23 cellular contexts compared by ENCODE assay signal in the genomic region with DNA sequence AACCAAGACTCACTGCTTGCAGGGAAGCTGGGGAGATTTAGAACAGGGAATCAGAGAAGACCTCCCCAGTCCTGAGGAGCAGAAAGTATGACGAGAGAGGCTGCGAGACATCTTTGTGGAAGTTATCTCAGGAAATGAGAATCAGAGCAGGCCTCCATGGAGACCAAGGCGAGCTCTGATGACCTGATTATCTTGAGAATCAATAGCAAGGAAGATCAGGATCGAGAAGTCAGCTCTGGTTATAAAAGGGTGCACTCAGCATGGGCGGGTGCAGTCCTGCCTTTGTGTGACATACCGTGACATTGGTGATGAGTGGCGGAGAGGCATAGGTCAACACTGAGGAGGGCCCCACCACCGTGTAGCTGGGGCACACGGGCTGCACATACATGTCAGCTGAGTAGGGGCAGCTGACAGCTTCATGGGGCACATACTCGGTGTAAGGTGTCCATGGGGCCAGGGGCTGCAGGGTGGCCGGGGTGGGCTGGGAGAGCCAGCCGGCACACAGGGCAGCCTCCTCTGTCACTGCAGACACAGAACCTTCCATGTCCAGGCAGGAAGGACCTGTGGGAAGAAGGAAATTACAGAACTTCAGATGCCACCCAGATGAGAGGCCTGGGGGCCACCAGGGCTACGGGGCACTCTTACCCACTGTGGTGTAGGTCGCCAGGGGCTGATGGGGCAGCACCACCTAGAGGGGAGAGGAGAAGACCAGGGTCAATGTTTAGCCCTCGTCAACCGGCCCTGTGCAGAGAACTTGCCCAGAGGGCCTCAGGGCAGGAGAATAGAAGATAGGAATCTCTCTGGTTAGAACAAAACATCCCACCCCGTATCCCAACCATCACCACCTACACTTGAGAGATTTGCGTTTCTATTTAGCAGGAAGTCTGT. TPM values are rescaled to one million over a fixed set of nuclear protein-coding genes. Genes with fewer than 3 reads are reported as not detected.
DNase-seq lines count a peak whose midpoint lies in the region; ATAC-seq and TF ChIP-seq lines count a peak whose summit lies in the region.
"Had no signal": no experiment of that assay in that cellular context is flagged by ENCODE, and none has a peak within 500 bp of the region (broad histone marks: within the 10 kb centered on the region; RNA-seq: fewer than 3 reads in every experiment).

No MANE protein-coding gene starts in this region.

- no peaks in the 10 kb centered on the region for H3K79me2 ChIP-seq in Loucy (ENCODE audit: insufficient read depth, low read length)

- H3K9ac ChIP-seq in Loucy (ENCODE audit: low read depth, low read length, poor library complexity, severe bottlenecking) (no peak overlapping the region), endodermal cell (ENCODE audit: extremely low read depth, low read length, poor library complexity, severe bottlenecking) (no peak overlapping the region), mesenchymal stem cell (ENCODE audit: low read length) (no peak overlapping the region)

- H4K91ac ChIP-seq in mesenchymal stem cell (ENCODE audit: low read length): no peak overlapping the region

- WGBS in endodermal cell (ENCODE audit: insufficient coverage in 1 of 2, insufficient read length in 1 of 2), 2 experiments: 92 to 98% methylated on average over 8 to 18 of the region's 18 CpGs
- WGBS in mesenchymal stem cell: 89% methylated on average over 16 of the region's 18 CpGs
- WGBS in esophagus squamous epithelium, 2 donors: 85 to 88% methylated on average over 12 to 17 of the region's 18 CpGs

- H3K4me1 ChIP-seq in Loucy (ENCODE audit: insufficient read depth, low read length, poor library complexity, severe bottlenecking) (peaks cover 14% of the 10 kb centered on the region), endodermal cell (ENCODE audit: control insufficient read depth, insufficient read depth, low read length) (peaks cover 8% of the 10 kb centered on the region), mesenchymal stem cell (ENCODE audit: control insufficient read depth, insufficient read depth, low read depth, low read length) (no peaks in the 10 kb centered on the region), esophagus squamous epithelium (peaks cover 0 to 38% (median 10%) of the 10 kb centered on the region in 3 donors)
- H3K4me1 ChIP-seq: heart left ventricle had no signal

- no peak overlapping the region for H2AK5ac ChIP-seq in mesenchymal stem cell (ENCODE audit: low read length, severe bottlenecking)

- H3K4me3 ChIP-seq in Loucy (ENCODE audit: low read length, poor library complexity, severe bottlenecking): no peak overlapping the region
- no peak overlapping the region for H3K4me3 ChIP-seq in endodermal cell (ENCODE audit: low read length)
- no peak overlapping the region for H3K4me3 ChIP-seq in mesenchymal stem cell (ENCODE audit: insufficient read depth in 1 of 2, low read depth in 1 of 2, low read length in 2 of 2)
- H3K4me3 ChIP-seq in esophagus squamous epithelium: no peak overlapping the region
- H3K4me3 ChIP-seq: cardiac muscle cell, heart left ventricle had no signal

- H3K79me1 ChIP-seq in mesenchymal stem cell (replicated peaks; ENCODE audit: low read length, poor library complexity, severe bottlenecking): no peaks in the 10 kb centered on the region

- TF ChIP-seq CTCF in Loucy (conservative IDR thresholded peaks at IDR 0.05; ENCODE audit: low read length): peak; percentile 23; the same call in 1 of the 2 replicates
- peak; percentile 62 for TF ChIP-seq CTCF in endodermal cell (conservative IDR thresholded peaks at IDR 0.05)
- TF ChIP-seq CTCF in esophagus squamous epithelium (IDR thresholded peaks at IDR 0.05): no peak

- H3K27me3 ChIP-seq in Loucy (ENCODE audit: insufficient read depth, low read length, poor library complexity, severe bottlenecking) (no peaks in the 10 kb centered on the region), endodermal cell (ENCODE audit: control insufficient read depth, insufficient read depth, low read length, poor library complexity, severe bottlenecking) (peaks cover 15% of the 10 kb centered on the region), mesenchymal stem cell (ENCODE audit: control insufficient read depth in 1 of 2, insufficient read depth in 1 of 2, low read length in 2 of 2) (peaks cover 0 to 12% of the 10 kb centered on the region in 2 experiments), esophagus squamous epithelium (no peaks in the 10 kb centered on the region)
- H3K27me3 ChIP-seq: cardiac muscle cell, heart left ventricle had no signal

- H3K9me3 Mint-ChIP-seq in activated naive CD8-positive, alpha-beta T cell treated with anti-CD3 and anti-CD28 coated beads, Interleukin-2, amount 50 U/mL, for 24 hours: no peaks in the 10 kb centered on the region
- no peaks in the 10 kb centered on the region for H3K9me3 Mint-ChIP-seq in activated naive CD8-positive, alpha-beta T cell treated with anti-CD3 and anti-CD28 coated beads for 36 hours
- H3K9me3 Mint-ChIP-seq in endodermal cell: no peaks in the 10 kb centered on the region
- H3K9me3 Mint-ChIP-seq: activated CD4-positive, alpha-beta memory T cell treated with anti-CD3 and anti-CD28 coated beads for 36 hours; dendritic cell treated with granulocyte-macrophage colony-stimulating factor and Interleukin-4, amounts not matched to agents 40 ng/mL and 50 ng/mL, for 4 days had no signal

- no peak overlapping the region for H3K14ac ChIP-seq in mesenchymal stem cell (ENCODE audit: low read length in 2 of 2)

- H3K27me3 Mint-ChIP-seq in activated naive CD8-positive, alpha-beta T cell treated with anti-CD3 and anti-CD28 coated beads, Interleukin-2, amount 50 U/mL, for 24 hours: no peaks in the 10 kb centered on the region
- H3K27me3 Mint-ChIP-seq in activated naive CD8-positive, alpha-beta T cell treated with anti-CD3 and anti-CD28 coated beads for 36 hours: no peaks in the 10 kb centered on the region
- peaks cover 20% of the 10 kb centered on the region for H3K27me3 Mint-ChIP-seq in endodermal cell (ENCODE audit: insufficient read depth)
- H3K27me3 Mint-ChIP-seq: activated CD4-positive, alpha-beta memory T cell treated with anti-CD3 and anti-CD28 coated beads for 36 hours; dendritic cell treated with granulocyte-macrophage colony-stimulating factor and Interleukin-4, amounts not matched to agents 40 ng/mL and 50 ng/mL, for 4 days had no signal

- H3K9me2 ChIP-seq in Loucy (replicated peaks; ENCODE audit: low read depth, low read length): no peaks in the 10 kb centered on the region

- no peak for TF ChIP-seq POLR2A in esophagus squamous epithelium (IDR thresholded peaks at IDR 0.05)

- H2BK120ac ChIP-seq in mesenchymal stem cell (ENCODE audit: low read depth, low read length): no peak overlapping the region

- H2BK5ac ChIP-seq in mesenchymal stem cell (ENCODE audit: low read depth, low read length, poor library complexity, severe bottlenecking): no peak overlapping the region

- H3K4ac ChIP-seq in mesenchymal stem cell (ENCODE audit: low read depth in 1 of 2, low read length in 2 of 2): no peak overlapping the region

- H4K8ac ChIP-seq in mesenchymal stem cell (ENCODE audit: low read length): no peak overlapping the region

- H3K4me1 Mint-ChIP-seq in activated naive CD8-positive, alpha-beta T cell treated with anti-CD3 and anti-CD28 coated beads, Interleukin-2, amount 50 U/mL, for 24 hours: peaks cover 21% of the 10 kb centered on the region
- peaks cover 6% of the 10 kb centered on the region for H3K4me1 Mint-ChIP-seq in activated naive CD8-positive, alpha-beta T cell treated with anti-CD3 and anti-CD28 coated beads for 36 hours
- H3K4me1 Mint-ChIP-seq in endodermal cell: peaks cover 26% of the 10 kb centered on the region
- H3K4me1 Mint-ChIP-seq: CD14-positive monocyte had no signal

- peak overlapping the region; percentile 39 for H3K27ac Mint-ChIP-seq in activated naive CD8-positive, alpha-beta T cell treated with anti-CD3 and anti-CD28 coated beads, Interleukin-2, amount 50 U/mL, for 24 hours
- no peak overlapping the region for H3K27ac Mint-ChIP-seq in activated naive CD8-positive, alpha-beta T cell treated with anti-CD3 and anti-CD28 coated beads for 36 hours
- no peak overlapping the region for H3K27ac Mint-ChIP-seq in endodermal cell
- H3K27ac Mint-ChIP-seq: activated CD4-positive, alpha-beta memory T cell treated with anti-CD3 and anti-CD28 coated beads for 36 hours; CD14-positive monocyte; dendritic cell treated with granulocyte-macrophage colony-stimulating factor and Interleukin-4, amounts not matched to agents 40 ng/mL and 50 ng/mL, for 4 days had no signal

- H2BK15ac ChIP-seq in mesenchymal stem cell (ENCODE audit: low read depth, poor library complexity, severe bottlenecking): no peak overlapping the region

- H3K4me3 Mint-ChIP-seq in activated naive CD8-positive, alpha-beta T cell treated with anti-CD3 and anti-CD28 coated beads, Interleukin-2, amount 50 U/mL, for 24 hours: no peak overlapping the region
- no peak overlapping the region for H3K4me3 Mint-ChIP-seq in activated naive CD8-positive, alpha-beta T cell treated with anti-CD3 and anti-CD28 coated beads for 36 hours
- H3K4me3 Mint-ChIP-seq in endodermal cell: no peak overlapping the region
- H3K4me3 Mint-ChIP-seq: activated CD4-positive, alpha-beta memory T cell treated with anti-CD3 and anti-CD28 coated beads for 36 hours; CD14-positive monocyte; dendritic cell treated with granulocyte-macrophage colony-stimulating factor and Interleukin-4, amounts not matched to agents 40 ng/mL and 50 ng/mL, for 4 days had no signal

- ATAC-seq in activated naive CD8-positive, alpha-beta T cell treated with anti-CD3 and anti-CD28 coated beads, Interleukin-2, amount 50 U/mL, for 24 hours: no peak
- ATAC-seq: heart left ventricle, PC-3 had no signal

- H3K23ac ChIP-seq in mesenchymal stem cell (ENCODE audit: low read length in 2 of 2): peak overlapping the region in 1 of 2 experiments; percentile 48

- H2BK12ac ChIP-seq in mesenchymal stem cell (ENCODE audit: low read length in 2 of 2): no peak overlapping the region

- H4K20me1 ChIP-seq in Loucy (ENCODE audit: insufficient read depth, low read length, poor library complexity, severe bottlenecking): no peaks in the 10 kb centered on the region

- H3K18ac ChIP-seq in mesenchymal stem cell (ENCODE audit: low read depth in 1 of 2, low read length in 2 of 2): no peak overlapping the region

- no peak overlapping the region for H3K4me2 ChIP-seq in Loucy (ENCODE audit: low read depth, low read length, poor library complexity, severe bottlenecking)
- no peak overlapping the region for H3K4me2 ChIP-seq in mesenchymal stem cell (ENCODE audit: low read length, poor library complexity, severe bottlenecking)

- DNase-seq in activated naive CD8-positive, alpha-beta T cell treated with anti-CD3 and anti-CD28 coated beads, Interleukin-2, amount 50 U/mL, for 24 hours: no peak
- no peak for DNase-seq in activated naive CD8-positive, alpha-beta T cell treated with anti-CD3 and anti-CD28 coated beads for 36 hours
- DNase-seq in endodermal cell: peak; percentile 60
- no peak for DNase-seq in mesenchymal stem cell
- no peak for DNase-seq in esophagus squamous epithelium (lab: John Stamatoyannopoulos, UW)
- no peak for DNase-seq in SKM-1 (lab: John Stamatoyannopoulos, UW; ENCODE audit: unreplicated experiment)
- DNase-seq in cerebellar nuclear complex (lab: John Stamatoyannopoulos, UW): no peak
- DNase-seq: activated CD4-positive, alpha-beta memory T cell treated with anti-CD3 and anti-CD28 coated beads for 36 hours; activated naive CD4-positive, alpha-beta T cell; heart left ventricle; NCI-H1436; NCI-H2171; NCI-H526 treated with DMSO at 0.1 percent for 48 hours; occipital lobe; PC-3; stimulated activated CD4-positive, alpha-beta T cell treated with anti-CD3 and anti-CD28 coated beads, Interleukin-4, amount 100 ng/mL, for 4 hours; T-helper 2 cell had no signal

- intact Hi-C loops in esophagus squamous epithelium (cut with DNase I): no loop called here

- H3K27ac ChIP-seq in endodermal cell (ENCODE audit: low read depth, low read length) (no peak overlapping the region), mesenchymal stem cell (ENCODE audit: low read length, poor library complexity, severe bottlenecking) (no peak overlapping the region), esophagus squamous epithelium (no peak overlapping the region)
- H3K27ac ChIP-seq: cardiac muscle cell, heart left ventricle had no signal

- H3K36me3 ChIP-seq in Loucy (ENCODE audit: insufficient read depth, low read length): no peaks in the 10 kb centered on the region
- H3K36me3 ChIP-seq in endodermal cell (ENCODE audit: control insufficient read depth, insufficient read depth, low read length): no peaks in the 10 kb centered on the region
- H3K36me3 ChIP-seq in mesenchymal stem cell (ENCODE audit: control insufficient read depth in 1 of 2, insufficient read depth in 2 of 2, low read depth in 1 of 2, low read length in 2 of 2): no peaks in the 10 kb centered on the region
- no peaks in the 10 kb centered on the region for H3K36me3 ChIP-seq in esophagus squamous epithelium
- H3K36me3 ChIP-seq: cardiac muscle cell, heart left ventricle had no signal

- H3F3A ChIP-seq in Loucy (ENCODE audit: low read depth): no peaks in the 10 kb centered on the region

- H2AFZ ChIP-seq in Loucy (ENCODE audit: low read length) (no peak overlapping the region), mesenchymal stem cell (ENCODE audit: low read depth, low read length) (no peak overlapping the region)

- peaks cover 5% of the 10 kb centered on the region for H3K36me3 Mint-ChIP-seq in activated naive CD8-positive, alpha-beta T cell treated with anti-CD3 and anti-CD28 coated beads, Interleukin-2, amount 50 U/mL, for 24 hours (ENCODE audit: low read depth)
- no peaks in the 10 kb centered on the region for H3K36me3 Mint-ChIP-seq in activated naive CD8-positive, alpha-beta T cell treated with anti-CD3 and anti-CD28 coated beads for 36 hours
- H3K36me3 Mint-ChIP-seq in endodermal cell (ENCODE audit: low read depth): no peaks in the 10 kb centered on the region
- H3K36me3 Mint-ChIP-seq: activated CD4-positive, alpha-beta memory T cell treated with anti-CD3 and anti-CD28 coated beads for 36 hours; CD14-positive monocyte had no signal

- no peaks in the 10 kb centered on the region for H3K9me3 ChIP-seq in Loucy (ENCODE audit: insufficient read depth, low read depth, low read length)
- H3K9me3 ChIP-seq in endodermal cell (ENCODE audit: control insufficient read depth, low read length): no peaks in the 10 kb centered on the region
- no peaks in the 10 kb centered on the region for H3K9me3 ChIP-seq in mesenchymal stem cell (ENCODE audit: control insufficient read depth, low read length)
- H3K9me3 ChIP-seq in esophagus squamous epithelium: no peaks in the 10 kb centered on the region
- H3K9me3 ChIP-seq: heart left ventricle had no signal

RNA-seq across cellular contexts. Expression of gene POU2AF1, which starts 21.7 kb away (rescaled TPM):
- 1 to 10 TPM; 3.0 to 3.5 TPM for total RNA-seq in activated naive CD8-positive, alpha-beta T cell treated with anti-CD3 and anti-CD28 coated beads for 36 hours
- under 1 TPM; 0.46 to 0.77 TPM for total RNA-seq in endodermal cell
- polyA plus RNA-seq in endodermal cell (2013, experiment 1 of 2): not detected
- polyA plus RNA-seq in endodermal cell (2013, experiment 2 of 2): not detected
- not detected for polyA plus RNA-seq in mesenchymal stem cell (2013, experiment 1 of 2)
- not detected for polyA plus RNA-seq in mesenchymal stem cell (2013, experiment 2 of 2)
- 1 to 10 TPM in 2 of 4 donors, under 1 TPM in 1, not detected in 1; 0.57 to 2.2 (median 1.8) TPM for total RNA-seq in esophagus squamous epithelium
- total RNA-seq: cardiac muscle cell, MCF 10A, occipital lobe, PC-3 had no signal
- polyA plus RNA-seq: cardiac muscle cell had no signal

RNA-seq across cellular contexts. Expression of gene POU2AF3, which starts 59.0 kb away (rescaled TPM):
- not detected for total RNA-seq in activated naive CD8-positive, alpha-beta T cell treated with anti-CD3 and anti-CD28 coated beads for 36 hours
- total RNA-seq in endodermal cell (1 to 10 TPM in 1 of 2 donors, under 1 TPM in 1; 0.55 to 1.8 TPM), esophagus squamous epithelium (1 to 10 TPM; 1.3 to 4.1 (median 2.1) TPM)
- 1.6 TPM for polyA plus RNA-seq in endodermal cell (2013, experiment 1 of 2)
- 1.4 TPM for polyA plus RNA-seq in endodermal cell (2013, experiment 2 of 2)
- 0.04 TPM for polyA plus RNA-seq in mesenchymal stem cell (2013, experiment 1 of 2)
- polyA plus RNA-seq in mesenchymal stem cell (2013, experiment 2 of 2): not detected
- total RNA-seq: activated CD4-positive, alpha-beta memory T cell treated with anti-CD3 and anti-CD28 coated beads for 36 hours; lower leg skin; MCF 10A; PC-3 had no signal
- polyA plus RNA-seq: CD14-positive monocyte had no signal

Comparison
In these comparisons a context has a peak if more than half of its experiments do, and no peak if none do; other contexts are left out.
1. CTCF ChIP-seq: peak in Loucy (single experiment) and endodermal cell (single experiment); none in esophagus squamous epithelium (0 of 6).